ENCODE assay signal across 9 cellular contexts in genomic region chr22:29798801-29799200, GRCh38. TPM values are rescaled to one million over a fixed set of nuclear protein-coding genes. Genes with fewer than 3 reads are reported as not detected.
DNase-seq lines count a peak whose midpoint lies in the region; ATAC-seq and TF ChIP-seq lines count a peak whose summit lies in the region.
"Had no signal": no experiment of that assay in that cellular context is flagged by ENCODE, and none has a peak within 500 bp of the region (broad histone marks: within the 10 kb centered on the region; RNA-seq: fewer than 3 reads in every experiment).

No MANE protein-coding gene starts in this region.

- no peaks in the 10 kb centered on the region for H4K20me1 ChIP-seq in mammary epithelial cell (ENCODE audit: insufficient read depth, low read length)

- H3K27me3 Mint-ChIP-seq in activated CD4-positive, alpha-beta T cell treated with anti-CD3 and anti-CD28 coated beads, Interleukin-2, amount 10 ng/mL, durations not matched to agents 24 days and 14 days, result no peaks in the 10 kb centered on the region
- no peaks in the 10 kb centered on the region for H3K27me3 Mint-ChIP-seq in CD4-positive, alpha-beta T cell

- POLR2A ChIA-PET in CD4-positive, alpha-beta T cell (lab: Charles Lee), result no interaction called here

- peaks cover 12% of the 10 kb centered on the region for H3K4me1 Mint-ChIP-seq in activated CD4-positive, alpha-beta T cell treated with anti-CD3 and anti-CD28 coated beads, Interleukin-2, amount 10 ng/mL, durations not matched to agents 24 days and 14 days
- no peaks in the 10 kb centered on the region for H3K4me1 Mint-ChIP-seq in CD4-positive, alpha-beta T cell (ENCODE audit: low read depth)

- H3K27ac Mint-ChIP-seq in activated CD4-positive, alpha-beta T cell treated with anti-CD3 and anti-CD28 coated beads, Interleukin-2, amount 10 ng/mL, durations not matched to agents 24 days and 14 days, result peak overlapping the region; percentile 17
- no peak overlapping the region for H3K27ac Mint-ChIP-seq in CD4-positive, alpha-beta T cell

- no peak overlapping the region for H3K9ac ChIP-seq in mammary epithelial cell (ENCODE audit: insufficient read depth, low read length)

- H3K9me3 Mint-ChIP-seq in activated CD4-positive, alpha-beta T cell treated with anti-CD3 and anti-CD28 coated beads, Interleukin-2, amount 10 ng/mL, durations not matched to agents 24 days and 14 days, result no peaks in the 10 kb centered on the region
- H3K9me3 Mint-ChIP-seq in CD4-positive, alpha-beta T cell, result no peaks in the 10 kb centered on the region

- dilution Hi-C loops in mammary epithelial cell (cut with HindIII; ENCODE audit: low sequenced_read_pairs), result loop anchor here (5.0 kb wide), 1 partner anchor 68 kb away; no protein-coding TSS in a partner anchor

- CTCF ChIA-PET in mammary epithelial cell (lab: Charles Lee; ENCODE audit: low non-redundant PET), result no interaction called here
- CTCF ChIA-PET in CD4-positive, alpha-beta T cell (lab: Charles Lee), result no interaction called here

- H3K4me3 Mint-ChIP-seq in activated CD4-positive, alpha-beta T cell treated with anti-CD3 and anti-CD28 coated beads, Interleukin-2, amount 10 ng/mL, durations not matched to agents 24 days and 14 days, result no peak overlapping the region
- H3K4me3 Mint-ChIP-seq in CD4-positive, alpha-beta T cell, result no peak overlapping the region

- ATAC-seq in lung (ENCODE audit: insufficient read depth, low FRiP score) (peak; percentile 29), GM19035 (IDR thresholded peaks at IDR 0.05; ENCODE audit: unreplicated experiment) (no peak), GM19463 (IDR thresholded peaks at IDR 0.05; ENCODE audit: unreplicated experiment) (no peak)
- no peak for ATAC-seq in CD4-positive, alpha-beta T cell (ENCODE audit: poor library complexity)

- H3K9me3 ChIP-seq in mammary epithelial cell (replicated peaks; ENCODE audit: insufficient read depth, low read length) (no peaks in the 10 kb centered on the region), lung (ENCODE audit: control insufficient read depth in 2 of 2, insufficient read depth in 1 of 2, low read length in 1 of 2) (no peaks in the 10 kb centered on the region), tibial artery (no peaks in the 10 kb centered on the region)
- no peaks in the 10 kb centered on the region for H3K9me3 ChIP-seq in CD4-positive, alpha-beta T cell (ENCODE audit: control insufficient read depth, low read length)

- H3K4me3 ChIP-seq in mammary epithelial cell (replicated peaks in 1 of 3; ENCODE audit: insufficient read depth in 1 of 3, low read depth in 2 of 3, low read length in 3 of 3) (no peak overlapping the region), lung (no peak overlapping the region), tibial artery (no peak overlapping the region)

- H3K36me3 ChIP-seq in mammary epithelial cell (ENCODE audit: insufficient read depth, low read length) (peaks cover 5% of the 10 kb centered on the region), lung (ENCODE audit: control insufficient read depth in 2 of 2, insufficient read depth in 2 of 2, low read length in 2 of 2) (peaks cover 13 to 38% of the 10 kb centered on the region in 2 donors), tibial artery (peaks cover 53 to 98% (median 85%) of the 10 kb centered on the region in 3 donors)

- peak overlapping the region; percentile 54 for H2AFZ ChIP-seq in mammary epithelial cell (ENCODE audit: low read depth, low read length)

- H3K36me3 Mint-ChIP-seq in activated CD4-positive, alpha-beta T cell treated with anti-CD3 and anti-CD28 coated beads, Interleukin-2, amount 10 ng/mL, durations not matched to agents 24 days and 14 days (ENCODE audit: low read depth), result peaks cover 54% of the 10 kb centered on the region
- peaks cover 88% of the 10 kb centered on the region for H3K36me3 Mint-ChIP-seq in CD4-positive, alpha-beta T cell (ENCODE audit: low read depth)

- intact Hi-C loops in activated CD4-positive, alpha-beta T cell treated with anti-CD3 and anti-CD28 coated beads, Interleukin-2, amount 10 ng/mL, durations not matched to agents 24 days and 14 days (cut with micrococcal nuclease), result no loop called here
- intact Hi-C loops in mammary epithelial cell (cut with micrococcal nuclease), result loop anchor here (2.0 kb wide), 2 partner anchors 18 to 32 kb away; partner anchors contain the start of genes UQCR10 and ZMAT5
- intact Hi-C loops in tibial artery (cut with DNase I; ENCODE audit: low total_unique reads), result no loop called here
- intact Hi-C loops in CD4-positive, alpha-beta T cell (cut with DNase I, micrococcal nuclease), result no loop called here

- H3K27ac ChIP-seq in mammary epithelial cell (ENCODE audit: insufficient read depth, low read depth, low read length), result peak overlapping the region; percentile 33
- peak overlapping the region in 1 of 2 donors; percentile 92 for H3K27ac ChIP-seq in lung (ENCODE audit: low read depth in 1 of 2, low read length in 1 of 2)
- peak overlapping the region; percentile 42 to 74 for H3K27ac ChIP-seq in tibial artery
- H3K27ac ChIP-seq in CD4-positive, alpha-beta T cell (ENCODE audit: low read depth, low read length), result no peak overlapping the region

- H3K79me2 ChIP-seq in mammary epithelial cell (ENCODE audit: insufficient read depth, low read length), result no peaks in the 10 kb centered on the region

- no TSS peak for BruUV-seq in mammary epithelial cell (replicated peaks; lab: Mats Ljungman, UMichigan)

- H3K4me1 ChIP-seq in mammary epithelial cell (ENCODE audit: insufficient read depth, low read length), result peaks cover 21% of the 10 kb centered on the region
- peaks cover 0 to 15% of the 10 kb centered on the region in 2 donors for H3K4me1 ChIP-seq in lung (ENCODE audit: control insufficient read depth in 2 of 2, insufficient read depth in 2 of 2, low read length in 2 of 2)
- H3K4me1 ChIP-seq in tibial artery, result peaks cover 0 to 26% (median 10%) of the 10 kb centered on the region in 4 donors

- H3K27me3 ChIP-seq in mammary epithelial cell (ENCODE audit: insufficient read depth, low read length) (no peaks in the 10 kb centered on the region), lung (ENCODE audit: control insufficient read depth, insufficient read depth) (no peaks in the 10 kb centered on the region), tibial artery (no peaks in the 10 kb centered on the region)
- H3K27me3 ChIP-seq in CD4-positive, alpha-beta T cell (ENCODE audit: control insufficient read depth, insufficient read depth, low read length), result no peaks in the 10 kb centered on the region

- 36% methylated on average over 1 of the region's 2 CpGs for WGBS in mammary epithelial cell (ENCODE audit: low coverage, missing lambda C conversion rate)
- 60 to 78% methylated on average over 2 of the region's 2 CpGs for WGBS in lung, 2 donors

- TF ChIP-seq CTCF in mammary epithelial cell (conservative IDR thresholded peaks at IDR 0.05 in 1 of 2, IDR thresholded peaks at IDR 0.05 in 1 of 2; ENCODE audit: extremely low read depth in 1 of 2, insufficient read depth in 1 of 2, low read depth in 1 of 2, low read length in 2 of 2), result no peak
- no peak for TF ChIP-seq CTCF in lung (IDR thresholded peaks at IDR 0.05; ENCODE audit: control extremely low read depth, extremely low read depth)
- TF ChIP-seq CTCF in tibial artery (IDR thresholded peaks at IDR 0.05), result no peak
- no peak for TF ChIP-seq CTCF in CD4-positive, alpha-beta T cell (IDR thresholded peaks at IDR 0.05)

- peak overlapping the region; percentile 53 for H3K4me2 ChIP-seq in mammary epithelial cell (ENCODE audit: insufficient read depth, low read depth, low read length)

- DNase-seq in activated CD4-positive, alpha-beta T cell treated with anti-CD3 and anti-CD28 coated beads, Interleukin-2, amount 10 ng/mL, durations not matched to agents 24 days and 14 days, result no peak
- no peak for DNase-seq in activated CD4-positive, alpha-beta T cell treated with anti-CD3 and anti-CD28 coated beads for 48 hours
- DNase-seq in mammary epithelial cell (no peak), lung (ENCODE audit: low spot score) (no peak), tibial artery (no peak)
- DNase-seq in CD4-positive, alpha-beta T cell, result no peak
- DNase-seq: cerebellar nuclear complex had no signal

- in situ Hi-C loops in mammary epithelial cell (cut with MboI; ENCODE audit: low sequenced_read_pairs in 2 of 2), result no loop called here

RNA-seq across cellular contexts. Expression of gene UQCR10, which starts 31.6 kb away (rescaled TPM):
- total RNA-seq in activated CD4-positive, alpha-beta T cell treated with anti-CD3 and anti-CD28 coated beads, Interleukin-2, amount 10 ng/mL, durations not matched to agents 24 days and 14 days, result 90.1 and 96.2 TPM in 2 replicates
- total RNA-seq in mammary epithelial cell (10 to 100 TPM; 49.3 to 95.2 TPM), lung (10 to 100 TPM; 67.5 to 92.4 TPM)
- polyA plus RNA-seq in mammary epithelial cell (178 TPM), lung (100 to 1,000 TPM; 174 to 290 TPM)
- polyA minus RNA-seq in mammary epithelial cell, result 76.8 TPM
- 10 to 100 TPM; 19.2 to 20.3 TPM for total RNA-seq in CD4-positive, alpha-beta T cell

RNA-seq across cellular contexts. Expression of gene ZMAT5, which starts 32.0 kb away (rescaled TPM):
- 24.9 and 26.1 TPM in 2 replicates for total RNA-seq in activated CD4-positive, alpha-beta T cell treated with anti-CD3 and anti-CD28 coated beads, Interleukin-2, amount 10 ng/mL, durations not matched to agents 24 days and 14 days
- 10 to 100 TPM; 15.3 to 15.5 TPM for total RNA-seq in mammary epithelial cell
- polyA plus RNA-seq in mammary epithelial cell, result 15.1 TPM
- 11.3 TPM for polyA minus RNA-seq in mammary epithelial cell
- 10 to 100 TPM; 11.2 to 23.7 TPM for total RNA-seq in lung
- polyA plus RNA-seq in lung, result 10 to 100 TPM; 27.1 to 32.5 TPM
- 1 to 10 TPM; 5.6 to 6.6 TPM for total RNA-seq in CD4-positive, alpha-beta T cell

RNA-seq across cellular contexts. Expression of gene ASCC2, which starts 39.3 kb away (rescaled TPM):
- total RNA-seq in activated CD4-positive, alpha-beta T cell treated with anti-CD3 and anti-CD28 coated beads, Interleukin-2, amount 10 ng/mL, durations not matched to agents 24 days and 14 days, result 78.5 and 81.3 TPM in 2 replicates
- total RNA-seq in mammary epithelial cell, result 10 to 100 TPM; 41.3 to 72.2 TPM
- 41.7 TPM for polyA plus RNA-seq in mammary epithelial cell
- 155 TPM for polyA minus RNA-seq in mammary epithelial cell
- total RNA-seq in lung, result 10 to 100 TPM; 38.6 to 61.6 TPM
- polyA plus RNA-seq in lung, result 10 to 100 TPM; 46.5 to 60.8 TPM
- 10 to 100 TPM; 67.1 to 68.3 TPM for total RNA-seq in CD4-positive, alpha-beta T cell
